25 cellular contexts compared by ENCODE assay signal in the genomic region with DNA sequence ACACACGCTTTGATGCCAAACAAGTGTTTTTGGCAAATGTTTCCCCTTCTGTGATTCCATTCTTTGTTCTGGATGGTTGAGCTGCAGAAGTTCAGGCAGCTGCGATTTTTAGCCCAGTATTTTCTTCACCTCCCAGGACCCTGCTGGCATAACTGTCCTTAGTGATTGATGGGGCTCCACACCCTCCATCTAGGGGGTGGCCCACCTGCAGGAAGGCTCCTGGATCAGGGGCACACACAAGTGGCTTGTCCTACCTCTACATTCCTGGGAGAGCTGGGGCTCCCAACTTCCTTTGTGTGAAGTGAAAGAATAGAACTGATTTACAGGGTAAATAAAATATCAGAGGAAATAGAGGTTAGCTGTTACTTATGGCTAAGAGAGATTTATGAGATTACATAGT.
"Had no signal": no experiment of that assay in that cellular context is flagged by ENCODE, and none has a peak within 500 bp of the region (broad histone marks: within the 10 kb centered on the region; RNA-seq: fewer than 3 reads in every experiment).

No MANE protein-coding gene starts in this region.

- H3K4me3 ChIP-seq: dorsolateral prefrontal cortex, gastrocnemius medialis, left lung, psoas muscle, sigmoid colon, testis, tibial nerve, upper lobe of right lung, uterus had no signal

- H3K4me1 Mint-ChIP-seq: naive thymus-derived CD4-positive, alpha-beta T cell; stimulated activated effector memory CD8-positive, alpha-beta T cell treated with anti-CD3 and anti-CD28 coated beads, Interleukin-12 subunit alpha, Interleukin-12 subunit beta, amount 100 ng/mL, for 72 hours had no signal

- H3K36me3 ChIP-seq: gastrocnemius medialis, left lung, sigmoid colon, tibial nerve, upper lobe of right lung, uterus had no signal

- ATAC-seq: esophagus mucosa; gastrocnemius medialis; left lung; naive thymus-derived CD4-positive, alpha-beta T cell; psoas muscle; right cardiac atrium; stimulated activated effector memory CD8-positive, alpha-beta T cell treated with anti-CD3 and anti-CD28 coated beads, Interleukin-12 subunit alpha, Interleukin-12 subunit beta, amount 100 ng/mL, for 72 hours; stimulated activated naive CD8-positive, alpha-beta T cell treated with anti-CD3 and anti-CD28 coated beads, Interleukin-15, Interleukin-2, amounts not matched to agents 100 U/mL and 50 U/mL, for 24 hours; upper lobe of right lung had no signal

- H3K36me3 Mint-ChIP-seq: naive thymus-derived CD4-positive, alpha-beta T cell; stimulated activated effector memory CD8-positive, alpha-beta T cell treated with anti-CD3 and anti-CD28 coated beads, Interleukin-12 subunit alpha, Interleukin-12 subunit beta, amount 100 ng/mL, for 72 hours had no signal

- H3K27me3 ChIP-seq: gastrocnemius medialis, left lung, sigmoid colon, testis, tibial nerve, upper lobe of right lung, uterus had no signal

- H3K9me3 Mint-ChIP-seq: naive thymus-derived CD4-positive, alpha-beta T cell; nephron progenitor cell; stimulated activated effector memory CD8-positive, alpha-beta T cell treated with anti-CD3 and anti-CD28 coated beads, Interleukin-12 subunit alpha, Interleukin-12 subunit beta, amount 100 ng/mL, for 72 hours had no signal

- H3K27ac Mint-ChIP-seq: naive thymus-derived CD4-positive, alpha-beta T cell; nephron progenitor cell; stimulated activated effector memory CD8-positive, alpha-beta T cell treated with anti-CD3 and anti-CD28 coated beads, Interleukin-12 subunit alpha, Interleukin-12 subunit beta, amount 100 ng/mL, for 72 hours had no signal

- H3K4me3 Mint-ChIP-seq: naive thymus-derived CD4-positive, alpha-beta T cell; nephron progenitor cell; stimulated activated effector memory CD8-positive, alpha-beta T cell treated with anti-CD3 and anti-CD28 coated beads, Interleukin-12 subunit alpha, Interleukin-12 subunit beta, amount 100 ng/mL, for 72 hours had no signal

- H3K9me3 ChIP-seq: gastrocnemius medialis, left lung, psoas muscle, sigmoid colon, testis, tibial nerve, upper lobe of right lung, uterus had no signal

- DNase-seq: dorsolateral prefrontal cortex; effector CD4-positive, alpha-beta T cell; foreskin fibroblast; gastrocnemius medialis; head of caudate nucleus; kidney; left lung; mesendoderm; midbrain; naive thymus-derived CD4-positive, alpha-beta T cell; nephron progenitor cell; nucleus accumbens; psoas muscle; right cardiac atrium; sigmoid colon; stimulated activated CD4-positive, alpha-beta T cell treated with anti-CD3 and anti-CD28 coated beads, Interleukin-2, amount 100 ng/mL, for 24 hours; stimulated activated CD4-positive, alpha-beta T cell treated with anti-CD3 and anti-CD28 coated beads, Interleukin-4, amount 100 ng/mL, for 24 hours; stimulated activated naive CD8-positive, alpha-beta T cell treated with anti-CD3 and anti-CD28 coated beads, Interleukin-15, Interleukin-2, amounts not matched to agents 100 U/mL and 50 U/mL, for 24 hours; substantia nigra; testis; upper lobe of right lung; uterus had no signal

- H3K4me1 ChIP-seq: gastrocnemius medialis, left lung, psoas muscle, sigmoid colon, testis, tibial nerve, upper lobe of right lung had no signal

- H3K27ac ChIP-seq: dorsolateral prefrontal cortex, gastrocnemius medialis, left lung, psoas muscle, sigmoid colon, testis, tibial nerve, upper lobe of right lung, uterus had no signal
